ENCODE assay signal across 28 cellular contexts in the genomic region with DNA sequence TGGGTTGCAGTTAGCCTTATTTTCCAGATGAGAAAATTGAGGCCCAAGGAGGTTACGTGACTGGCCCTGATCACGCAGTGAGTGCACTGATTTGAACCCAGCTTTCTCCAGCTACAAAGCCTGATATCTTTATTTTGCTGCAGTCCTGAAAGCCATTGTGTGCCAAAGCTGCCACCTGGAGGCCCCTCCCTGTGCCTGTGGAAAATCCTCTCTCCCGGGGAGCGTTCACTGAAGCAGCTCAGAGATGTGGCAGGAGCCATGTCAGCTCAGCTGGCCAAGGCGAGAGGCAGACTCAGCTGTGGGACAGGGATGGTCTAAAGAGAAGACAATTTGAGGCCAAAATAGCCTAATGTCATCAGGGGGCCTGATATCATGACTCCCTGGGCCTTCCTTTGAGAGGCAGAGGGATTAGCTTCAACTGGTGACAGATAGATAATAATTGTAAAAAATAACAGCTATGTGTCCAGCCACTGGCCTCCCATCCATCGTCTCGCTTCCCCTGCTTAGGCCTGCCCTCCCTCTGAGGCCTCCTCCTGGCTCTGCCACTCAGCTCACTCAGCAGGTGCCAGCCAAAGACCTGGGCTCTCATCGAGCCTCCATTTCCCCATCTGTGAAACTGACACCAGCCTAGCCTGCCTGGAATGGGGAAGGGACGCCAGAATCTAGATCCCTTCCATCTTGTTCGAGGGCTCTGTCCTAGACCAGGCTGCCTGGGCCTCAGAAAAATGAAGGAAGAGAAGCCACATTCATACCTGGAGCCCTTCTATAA.
A peak's percentile ranks its signal among the peaks of the same experiment; 100 is the strongest.
DNase-seq lines count a peak whose midpoint lies in the region; ATAC-seq, FAIRE-seq and TF ChIP-seq lines count a peak whose summit lies in the region.
"Had no signal": no experiment of that assay in that cellular context is flagged by ENCODE, and none has a peak within 500 bp of the region (broad histone marks: within the 10 kb centered on the region; RNA-seq: fewer than 3 reads in every experiment).

No MANE protein-coding gene starts in this region.

- H3K36me3 Mint-ChIP-seq in brain, result no peaks in the 10 kb centered on the region
- H3K36me3 Mint-ChIP-seq: activated naive CD8-positive, alpha-beta T cell treated with anti-CD3 and anti-CD28 coated beads for 36 hours had no signal

- H3K4me1 Mint-ChIP-seq in brain, result peaks cover 52% of the 10 kb centered on the region
- H3K4me1 Mint-ChIP-seq: activated naive CD8-positive, alpha-beta T cell treated with anti-CD3 and anti-CD28 coated beads for 36 hours had no signal

- peak overlapping the region in 1 of 5 experiments; percentile 18 for H3K4me3 Mint-ChIP-seq in brain
- H3K4me3 Mint-ChIP-seq: activated naive CD8-positive, alpha-beta T cell treated with anti-CD3 and anti-CD28 coated beads for 36 hours had no signal

- DNase-seq in BE2C, result no peak
- peak; percentile 51 for DNase-seq in H7
- DNase-seq in kidney tubule cell (ENCODE audit: low spot score), result peak; percentile 36
- DNase-seq in sciatic nerve (ENCODE audit: low spot score), result no peak
- no peak for DNase-seq in nucleus accumbens (lab: John Stamatoyannopoulos, UW)
- no peak for DNase-seq in GM12892 (ENCODE audit: insufficient read length)
- DNase-seq: activated CD4-positive, alpha-beta T cell treated with anti-CD3 and anti-CD28 coated beads for 4 hours; activated CD8-positive, alpha-beta memory T cell treated with anti-CD3 and anti-CD28 coated beads for 24 hours; activated effector memory CD4-positive, alpha-beta T cell treated with anti-CD3 and anti-CD28 coated beads, Interleukin-2, amount 50 U/mL, for 16 hours; activated naive CD8-positive, alpha-beta T cell treated with anti-CD3 and anti-CD28 coated beads for 36 hours; aorta; Caco-2; dermis blood vessel endothelial cell; GDM1; HCEC 1CT; Karpas-422; MV-4-11; NCI-H1694 treated with DMSO at 0.1 percent for 48 hours; NCI-H774; OCI-M1; stimulated activated naive CD4-positive, alpha-beta T cell treated with Interleukin-2 at 50 U/mL for 16 hours; uterus had no signal

- no peak for TF ChIP-seq POLR2A in GM12892 (IDR thresholded peaks at IDR 0.05; ENCODE audit: low read depth, low read length)

- H3K27me3 ChIP-seq in BE2C (no peaks in the 10 kb centered on the region), H7 (ENCODE audit: control insufficient read depth, insufficient read depth, low read length) (no peaks in the 10 kb centered on the region)
- H3K27me3 ChIP-seq: uterus had no signal

- FAIRE-seq in GM12892 (lab: Jason Lieb, UNC), result no peak
- FAIRE-seq: endometrium, islet of Langerhans had no signal

- H3K36me3 ChIP-seq in BE2C (no peaks in the 10 kb centered on the region), H7 (replicated peaks; ENCODE audit: control insufficient read depth, insufficient read depth, low read length) (no peaks in the 10 kb centered on the region)
- H3K36me3 ChIP-seq: thoracic aorta, uterus had no signal

- H3K27me3 Mint-ChIP-seq in brain, result no peaks in the 10 kb centered on the region

- H3K27ac Mint-ChIP-seq in brain, result peak overlapping the region in 3 of 5 experiments; percentile 19 to 88 (median 65)
- H3K27ac Mint-ChIP-seq: activated naive CD8-positive, alpha-beta T cell treated with anti-CD3 and anti-CD28 coated beads for 36 hours had no signal

- H3K9me3 Mint-ChIP-seq in brain, result no peaks in the 10 kb centered on the region
- H3K9me3 Mint-ChIP-seq: activated naive CD8-positive, alpha-beta T cell treated with anti-CD3 and anti-CD28 coated beads for 36 hours had no signal

- peaks cover 3% of the 10 kb centered on the region for H3K4me1 ChIP-seq in BE2C
- H3K4me1 ChIP-seq: Caco-2 had no signal

- intact Hi-C loops in sciatic nerve (cut with DNase I), result no loop called here

- TF ChIP-seq CTCF in BE2C (IDR thresholded peaks at IDR 0.05; ENCODE audit: low read depth, low read length) (peak; percentile 29; the same call in 1 of the 2 replicates), brain (conservative IDR thresholded peaks at IDR 0.05) (no peak)

- no peaks in the 10 kb centered on the region for H3K9me3 ChIP-seq in BE2C
- H3K9me3 ChIP-seq: Caco-2, thoracic aorta, uterus had no signal

- no peak overlapping the region for H3K4me3 ChIP-seq in BE2C (ENCODE audit: low read depth, low read length)
- H3K4me3 ChIP-seq in H7 (ENCODE audit: insufficient read depth, low read depth, low read length), result no peak overlapping the region
- H3K4me3 ChIP-seq: lung, thoracic aorta, uterus had no signal

- ATAC-seq in sciatic nerve (no peak), GM18519 (IDR thresholded peaks at IDR 0.05; ENCODE audit: low FRiP score, unreplicated experiment) (no peak)

Comparison
In these comparisons a context has a peak if more than half of its experiments do, and no peak if none do; other contexts are left out.
1. DNase-seq: peak in H7 (single experiment) and kidney tubule cell (single experiment); none in BE2C (single experiment), sciatic nerve (single experiment), nucleus accumbens (0 of 56) and GM12892 (single experiment).